Comparison of ENCODE assay signal across 13 cellular contexts in the genomic region with DNA sequence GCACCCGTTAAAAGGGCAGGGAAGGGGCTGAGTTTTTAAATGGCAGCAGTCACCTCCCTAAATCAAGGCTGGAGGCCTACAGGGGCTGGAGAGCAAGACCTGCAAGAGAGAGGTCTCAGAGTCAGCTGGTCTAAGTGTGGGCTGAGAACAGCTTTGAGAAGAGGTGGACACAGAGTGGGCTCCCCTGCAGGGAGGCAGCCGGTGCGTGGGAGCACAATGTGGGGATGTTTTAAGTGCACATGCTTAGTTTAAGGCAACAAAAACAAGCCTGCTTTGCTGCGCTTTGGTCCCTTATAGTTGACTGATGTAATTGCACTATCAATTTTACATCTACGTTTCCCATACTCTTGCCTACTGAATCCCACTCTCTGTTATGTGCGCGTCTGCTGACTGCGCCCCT.
A peak's percentile ranks its signal among the peaks of the same experiment; 100 is the strongest.
DNase-seq lines count a peak whose midpoint lies in the region; ATAC-seq and TF ChIP-seq lines count a peak whose summit lies in the region.
"Had no signal": no experiment of that assay in that cellular context is flagged by ENCODE, and none has a peak within 500 bp of the region (broad histone marks: within the 10 kb centered on the region; RNA-seq: fewer than 3 reads in every experiment).

No MANE protein-coding gene starts in this region.

- H3K27me3 ChIP-seq in hepatocyte: no peaks in the 10 kb centered on the region

- peaks cover 40% of the 10 kb centered on the region for H3K4me1 Mint-ChIP-seq in neural crest cell
- H3K4me1 Mint-ChIP-seq in stimulated activated effector memory CD8-positive, alpha-beta T cell treated with anti-CD3 and anti-CD28 coated beads, Interleukin-12 subunit alpha, Interleukin-12 subunit beta, amount 100 ng/mL, for 72 hours: no peaks in the 10 kb centered on the region
- H3K4me1 Mint-ChIP-seq: B cell had no signal

- peak; percentile 20 for ATAC-seq in stimulated activated effector memory CD8-positive, alpha-beta T cell treated with anti-CD3 and anti-CD28 coated beads, Interleukin-12 subunit alpha, Interleukin-12 subunit beta, amount 100 ng/mL, for 72 hours
- no peak for ATAC-seq in activated CD4-positive, CD25-positive, alpha-beta regulatory T cell treated with anti-CD3 and anti-CD28 coated beads, Interleukin-2, amount 50 U/mL, for 24 hours
- ATAC-seq in left cardiac atrium: no peak
- no peak for ATAC-seq in GM18909 (IDR thresholded peaks at IDR 0.05; ENCODE audit: poor library complexity, unreplicated experiment)

- H3K9me2 ChIP-seq in hepatocyte (replicated peaks; ENCODE audit: insufficient read depth): no peaks in the 10 kb centered on the region

- H3K4me3 ChIP-seq in HEK293 (ENCODE audit: low read depth, low read length) (no peak overlapping the region), hepatocyte (no peak overlapping the region)
- H3K4me3 ChIP-seq: HAP-1 had no signal

- no peaks in the 10 kb centered on the region for H3K9me3 Mint-ChIP-seq in neural crest cell
- no peaks in the 10 kb centered on the region for H3K9me3 Mint-ChIP-seq in stimulated activated effector memory CD8-positive, alpha-beta T cell treated with anti-CD3 and anti-CD28 coated beads, Interleukin-12 subunit alpha, Interleukin-12 subunit beta, amount 100 ng/mL, for 72 hours
- H3K9me3 Mint-ChIP-seq: CD4-positive, alpha-beta T cell; HFFc6 had no signal

- TF ChIP-seq CTCF in HEK293 (tag by site-specific recombination; IDR thresholded peaks at IDR 0.05) (no peak), hepatocyte (IDR thresholded peaks at IDR 0.05; ENCODE audit: poor library complexity) (no peak), neural crest cell (conservative IDR thresholded peaks at IDR 0.05) (no peak)

- H3K4me1 ChIP-seq in HEK293 (ENCODE audit: control insufficient read depth, insufficient read depth, low read length) (peaks cover 21% of the 10 kb centered on the region), hepatocyte (ENCODE audit: insufficient read depth) (no peaks in the 10 kb centered on the region)
- H3K4me1 ChIP-seq: HAP-1 had no signal

- no peaks in the 10 kb centered on the region for H4K20me1 ChIP-seq in hepatocyte (ENCODE audit: insufficient read depth, poor library complexity, severe bottlenecking)

- peak overlapping the region; percentile 14 for H3K4me3 Mint-ChIP-seq in neural crest cell
- H3K4me3 Mint-ChIP-seq in stimulated activated effector memory CD8-positive, alpha-beta T cell treated with anti-CD3 and anti-CD28 coated beads, Interleukin-12 subunit alpha, Interleukin-12 subunit beta, amount 100 ng/mL, for 72 hours: no peak overlapping the region
- H3K4me3 Mint-ChIP-seq: B cell; CD4-positive, alpha-beta T cell; HFFc6 had no signal

- DNase-seq in hepatocyte (ENCODE audit: low spot score): no peak
- no peak for DNase-seq in neural crest cell (ENCODE audit: low read depth, low spot score)
- no peak for DNase-seq in stimulated activated effector memory CD8-positive, alpha-beta T cell treated with anti-CD3 and anti-CD28 coated beads, Interleukin-12 subunit alpha, Interleukin-12 subunit beta, amount 100 ng/mL, for 72 hours (ENCODE audit: low spot score in 2 of 2)
- no peak for DNase-seq in left cardiac atrium
- DNase-seq: CD4-positive, alpha-beta T cell; DMS79; EL; HFFc6 had no signal

- H3K36me3 Mint-ChIP-seq in neural crest cell (ENCODE audit: low read depth): no peaks in the 10 kb centered on the region
- no peaks in the 10 kb centered on the region for H3K36me3 Mint-ChIP-seq in stimulated activated effector memory CD8-positive, alpha-beta T cell treated with anti-CD3 and anti-CD28 coated beads, Interleukin-12 subunit alpha, Interleukin-12 subunit beta, amount 100 ng/mL, for 72 hours

- H3K27ac Mint-ChIP-seq in neural crest cell (ENCODE audit: unreplicated experiment): no peak overlapping the region
- no peak overlapping the region for H3K27ac Mint-ChIP-seq in stimulated activated effector memory CD8-positive, alpha-beta T cell treated with anti-CD3 and anti-CD28 coated beads, Interleukin-12 subunit alpha, Interleukin-12 subunit beta, amount 100 ng/mL, for 72 hours
- H3K27ac Mint-ChIP-seq: B cell; CD4-positive, alpha-beta T cell; HFFc6 had no signal

- no peak overlapping the region for H3K27ac ChIP-seq in HEK293 (ENCODE audit: extremely low read depth, low read depth, low read length)
- peak overlapping the region; percentile 48 for H3K27ac ChIP-seq in hepatocyte

- CTCF ChIA-PET in HEK293 (lab: Yijun Ruan, JAX): interaction anchor here (0.5 to 1.0 kb wide), 4 partner anchors 59 to 481 kb away, joined by 3 to 4 read pairs (median 3); no protein-coding TSS in a partner anchor

- H3K4me2 ChIP-seq in hepatocyte: no peak overlapping the region

- peaks cover 56% of the 10 kb centered on the region for H3K27me3 Mint-ChIP-seq in neural crest cell (ENCODE audit: low read depth)
- H3K27me3 Mint-ChIP-seq: B cell; CD4-positive, alpha-beta T cell had no signal

- no peaks in the 10 kb centered on the region for H3K79me2 ChIP-seq in hepatocyte

- no peaks in the 10 kb centered on the region for H3K36me3 ChIP-seq in HEK293 (ENCODE audit: control insufficient read depth in 2 of 2, insufficient read depth in 1 of 2, low read length in 2 of 2)
- no peaks in the 10 kb centered on the region for H3K36me3 ChIP-seq in hepatocyte (replicated peaks; ENCODE audit: insufficient read depth, low read depth)
- H3K36me3 ChIP-seq: HAP-1 had no signal

- POLR2A ChIA-PET in HEK293 (lab: Yijun Ruan, JAX): no interaction called here

- H3K9me3 ChIP-seq in HEK293 (ENCODE audit: control insufficient read depth, insufficient read depth, low read depth, low read length) (no peaks in the 10 kb centered on the region), hepatocyte (ENCODE audit: low read depth) (no peaks in the 10 kb centered on the region)
- H3K9me3 ChIP-seq: HAP-1 had no signal

- H2AFZ ChIP-seq in hepatocyte: no peak overlapping the region

- WGBS in hepatocyte (ENCODE audit: low lambda C conversion rate, missing lambda C conversion rate): 93% methylated on average over 8 of the region's 8 CpGs

- intact Hi-C loops in left cardiac atrium (cut with DNase I): no loop called here

TF ChIP-seq in HEK293, 187 proteins besides CTCF, POLR2A, EP300 and RAD21:
- TF ChIP-seq EGR2 (tag by site-specific recombination; IDR thresholded peaks at IDR 0.05; ENCODE audit: low read depth): peak; percentile 97
- no peak for TF ChIP-seq ZNF529 (tag by site-specific recombination; IDR thresholded peaks at IDR 0.05; ENCODE audit: insufficient replicate concordance)
- no peak for TF ChIP-seq ZNF791 (tag by site-specific recombination; IDR thresholded peaks at IDR 0.05)
- no peak for TF ChIP-seq ZNF596 (tag by site-specific recombination; IDR thresholded peaks at IDR 0.05)
- TF ChIP-seq ZFHX2 (tag by site-specific recombination; conservative IDR thresholded peaks at IDR 0.05): peak; percentile 90
